In the genomic region with DNA sequence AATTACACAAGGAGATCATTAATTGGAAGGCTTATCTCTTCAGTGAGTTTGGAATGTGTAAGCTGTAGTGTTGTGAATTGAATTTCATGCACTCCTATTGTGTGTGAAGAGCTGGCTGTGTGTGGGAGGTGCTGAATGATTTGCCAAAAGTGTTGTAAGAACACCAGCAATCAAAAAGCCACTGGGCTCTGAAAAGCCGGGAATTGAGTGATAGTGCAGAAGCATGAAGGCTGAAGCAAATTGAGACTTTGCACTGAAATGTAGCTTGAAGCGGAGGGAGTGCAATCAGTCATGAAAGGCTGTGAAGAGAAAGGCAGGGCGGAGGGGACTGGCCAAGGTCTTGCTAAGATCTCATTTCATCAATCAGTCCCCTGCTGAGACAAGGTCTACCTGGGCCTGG, we compare ENCODE assay signal across 1 cellular context.
TF ChIP-seq lines count a peak whose summit lies in the region.

No MANE protein-coding gene starts in this region.

TF ChIP-seq in H1, 55 proteins besides CTCF, POLR2A, EP300 and RAD21:
- TF ChIP-seq YY1 (IDR thresholded peaks at IDR 0.05; ENCODE audit: low read depth, low read length) (no peak), SP2 (IDR thresholded peaks at IDR 0.05; ENCODE audit: low read length) (no peak), CBX5 (IDR thresholded peaks at IDR 0.05; ENCODE audit: low read depth, low read length) (no peak), JUND (IDR thresholded peaks at IDR 0.05; ENCODE audit: low read length) (no peak)
- TF ChIP-seq, protein P1, sequence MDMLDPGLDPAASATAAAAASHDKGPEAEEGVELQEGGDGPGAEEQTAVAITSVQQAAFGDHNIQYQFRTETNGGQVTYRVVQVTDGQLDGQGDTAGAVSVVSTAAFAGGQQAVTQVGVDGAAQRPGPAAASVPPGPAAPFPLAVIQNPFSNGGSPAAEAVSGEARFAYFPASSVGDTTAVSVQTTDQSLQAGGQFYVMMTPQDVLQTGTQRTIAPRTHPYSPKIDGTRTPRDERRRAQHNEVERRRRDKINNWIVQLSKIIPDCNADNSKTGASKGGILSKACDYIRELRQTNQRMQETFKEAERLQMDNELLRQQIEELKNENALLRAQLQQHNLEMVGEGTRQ (IDR thresholded peaks at IDR 0.05; ENCODE audit: low read length), result no peak
